In genomic region chr10:53690556-53691240, GRCh38 we compare ENCODE assay signal across 18 cellular contexts.
DNase-seq lines count a peak whose midpoint lies in the region; TF ChIP-seq lines count a peak whose summit lies in the region.
"Had no signal": no experiment of that assay in that cellular context is flagged by ENCODE, and none has a peak within 500 bp of the region (broad histone marks: within the 10 kb centered on the region; RNA-seq: fewer than 3 reads in every experiment).

No MANE protein-coding gene starts in this region.

- H3K4me3 ChIP-seq in BE2C (ENCODE audit: low read depth, low read length) = no peak overlapping the region
- H3K4me3 ChIP-seq: GM12878, SJCRH30 had no signal

- no peaks in the 10 kb centered on the region for H3K36me3 ChIP-seq in BE2C
- H3K36me3 ChIP-seq: SJCRH30 had no signal

- H3K27me3 ChIP-seq in BE2C = no peaks in the 10 kb centered on the region
- H3K27me3 ChIP-seq: SJCRH30 had no signal

- peak; percentile 56 for DNase-seq in BE2C
- peak; percentile 0 for DNase-seq in COLO668 (lab: John Stamatoyannopoulos, UW; ENCODE audit: unreplicated experiment)
- peak; percentile 93 for DNase-seq in SK-N-DZ (ENCODE audit: low spot score)
- peak; percentile 53 for DNase-seq in left kidney (ENCODE audit: low read depth, low spot score)
- no peak for DNase-seq in RKO (ENCODE audit: low spot score)
- no peak for DNase-seq in COR-L47 (lab: John Stamatoyannopoulos, UW)
- no peak for DNase-seq in NCI-H1930 (lab: John Stamatoyannopoulos, UW)
- DNase-seq: ACHN, DMS153, EL, GOT3, IMR-90, NCI-H1436, NCI-H524 treated with DMSO at 0.1 percent for 48 hours, SJCRH30, SW 1271, T-helper 2 cell had no signal

- H3K9me3 ChIP-seq in BE2C = no peaks in the 10 kb centered on the region
- H3K9me3 ChIP-seq: SJCRH30 had no signal

- peaks cover 3% of the 10 kb centered on the region; the same call in 1 of the 2 replicates for H3K4me1 ChIP-seq in BE2C
- H3K4me1 ChIP-seq: SJCRH30 had no signal

- no peak for TF ChIP-seq CTCF in BE2C (IDR thresholded peaks at IDR 0.05; ENCODE audit: low read depth, low read length)

Comparison
In these comparisons a context has a peak if more than half of its experiments do, and no peak if none do; other contexts are left out.
1. DNase-seq: peak in BE2C (single experiment), COLO668 (single experiment), SK-N-DZ (single experiment) and left kidney (single experiment); none in RKO (single experiment), COR-L47 (single experiment) and NCI-H1930 (0 of 2).